Comparison of ENCODE assay signal across 14 cellular contexts in genomic region chr17:21680850-21681351, GRCh38. TPM values are rescaled to one million over a fixed set of nuclear protein-coding genes. Genes with fewer than 3 reads are reported as not detected.
"Had no signal": no experiment of that assay in that cellular context is flagged by ENCODE, and none has a peak within 500 bp of the region (broad histone marks: within the 10 kb centered on the region; RNA-seq: fewer than 3 reads in every experiment).

No MANE protein-coding gene starts in this region.

RNA-seq across cellular contexts. Expression of gene KCNJ18, which starts 11.4 kb away (rescaled TPM):
- total RNA-seq: activated CD4-positive, alpha-beta T cell treated with anti-CD3 and anti-CD28 coated beads, Interleukin-2, amount 10 ng/mL, durations not matched to agents 7 days and 5 days; activated CD8-positive, alpha-beta memory T cell treated with anti-CD3 and anti-CD28 coated beads, Interleukin-2, amount 10 ng/mL, durations not matched to agents 7 days and 5 days; activated CD8-positive, alpha-beta T cell treated with anti-CD3 and anti-CD28 coated beads for 36 hours; activated T-helper 17 cell treated with anti-CD3 and anti-CD28 coated beads, Interleukin-2, amount 50 U/mL, for 72 hours; breast epithelium; colonic mucosa; esophagus muscularis mucosa; frontal cortex; hepatocyte; mucosa of descending colon; right lobe of liver; smooth muscle cell; thoracic aorta; upper lobe of right lung had no signal
